3 cellular contexts compared by ENCODE assay signal in the genomic region with DNA sequence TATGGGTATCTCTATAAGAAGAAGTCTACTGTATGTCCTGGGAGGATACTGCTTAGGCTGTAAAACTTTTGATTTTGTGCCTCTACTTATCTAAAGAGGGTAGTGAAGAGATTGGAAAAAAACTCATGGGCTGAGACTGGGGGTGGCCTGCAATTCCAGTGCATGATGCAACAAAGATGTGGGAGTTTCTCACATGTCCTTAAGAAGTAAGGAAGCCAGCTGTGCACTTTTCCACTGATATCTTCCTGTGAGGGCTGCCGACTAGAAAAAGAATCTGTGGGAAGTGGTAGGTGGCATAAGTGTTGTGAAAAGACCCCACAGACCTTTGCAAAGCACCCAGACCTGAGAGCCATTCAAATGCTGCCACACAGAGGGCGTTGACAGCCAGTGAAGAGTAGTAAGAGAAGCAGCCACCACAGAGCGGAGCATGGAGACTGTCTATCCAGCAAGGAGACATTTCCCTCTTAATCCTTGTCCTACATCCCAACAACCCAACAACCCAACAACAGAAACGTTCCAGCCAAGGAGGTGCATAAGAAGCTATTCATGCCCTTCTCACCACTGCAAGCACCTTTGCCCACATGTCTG.
TF ChIP-seq lines count a peak whose summit lies in the region.

No MANE protein-coding gene starts in this region.

TF ChIP-seq in HCT116, 20 proteins besides CTCF, POLR2A, EP300 and RAD21:
- TF ChIP-seq, protein P1, sequence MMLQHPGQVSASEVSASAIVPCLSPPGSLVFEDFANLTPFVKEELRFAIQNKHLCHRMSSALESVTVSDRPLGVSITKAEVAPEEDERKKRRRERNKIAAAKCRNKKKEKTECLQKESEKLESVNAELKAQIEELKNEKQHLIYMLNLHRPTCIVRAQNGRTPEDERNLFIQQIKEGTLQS (IDR thresholded peaks at IDR 0.05): no peak
- no peak for TF ChIP-seq CBX3 (IDR thresholded peaks at IDR 0.05; ENCODE audit: low read depth)
- no peak for TF ChIP-seq FOSL1 (IDR thresholded peaks at IDR 0.05; ENCODE audit: low read depth)
- TF ChIP-seq, protein P2, sequence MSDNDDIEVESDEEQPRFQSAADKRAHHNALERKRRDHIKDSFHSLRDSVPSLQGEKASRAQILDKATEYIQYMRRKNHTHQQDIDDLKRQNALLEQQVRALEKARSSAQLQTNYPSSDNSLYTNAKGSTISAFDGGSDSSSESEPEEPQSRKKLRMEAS (IDR thresholded peaks at IDR 0.05): no peak
- no peak for TF ChIP-seq SP1 (IDR thresholded peaks at IDR 0.05; ENCODE audit: low read depth)
- no peak for TF ChIP-seq SIN3A (IDR thresholded peaks at IDR 0.05; ENCODE audit: low read depth)
- TF ChIP-seq CEBPB (IDR thresholded peaks at IDR 0.05; ENCODE audit: low read depth): no peak
- no peak for TF ChIP-seq ELF1 (IDR thresholded peaks at IDR 0.05; ENCODE audit: borderline replicate concordance, low read depth)
- TF ChIP-seq, protein P3, sequence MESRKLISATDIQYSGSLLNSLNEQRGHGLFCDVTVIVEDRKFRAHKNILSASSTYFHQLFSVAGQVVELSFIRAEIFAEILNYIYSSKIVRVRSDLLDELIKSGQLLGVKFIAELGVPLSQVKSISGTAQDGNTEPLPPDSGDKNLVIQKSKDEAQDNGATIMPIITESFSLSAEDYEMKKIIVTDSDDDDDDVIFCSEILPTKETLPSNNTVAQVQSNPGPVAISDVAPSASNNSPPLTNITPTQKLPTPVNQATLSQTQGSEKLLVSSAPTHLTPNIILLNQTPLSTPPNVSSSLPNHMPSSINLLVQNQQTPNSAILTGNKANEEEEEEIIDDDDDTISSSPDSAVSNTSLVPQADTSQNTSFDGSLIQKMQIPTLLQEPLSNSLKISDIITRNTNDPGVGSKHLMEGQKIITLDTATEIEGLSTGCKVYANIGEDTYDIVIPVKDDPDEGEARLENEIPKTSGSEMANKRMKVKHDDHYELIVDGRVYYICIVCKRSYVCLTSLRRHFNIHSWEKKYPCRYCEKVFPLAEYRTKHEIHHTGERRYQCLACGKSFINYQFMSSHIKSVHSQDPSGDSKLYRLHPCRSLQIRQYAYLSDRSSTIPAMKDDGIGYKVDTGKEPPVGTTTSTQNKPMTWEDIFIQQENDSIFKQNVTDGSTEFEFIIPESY (IDR thresholded peaks at IDR 0.05; ENCODE audit: extremely low read depth, insufficient replicate concordance, low read length): no peak
- TF ChIP-seq TCF7L2 (IDR thresholded peaks at IDR 0.05; ENCODE audit: borderline replicate concordance, extremely low read depth, insufficient read depth, insufficient read length): no peak

TF ChIP-seq in IMR-90, 13 proteins besides CTCF, POLR2A, EP300 and RAD21:
- TF ChIP-seq CEBPB (IDR thresholded peaks at IDR 0.05; ENCODE audit: low read depth, low read length) (no peak), SMC3 (IDR thresholded peaks at IDR 0.05; ENCODE audit: low read depth, low read length) (no peak), NFE2L2 (IDR thresholded peaks at IDR 0.05; ENCODE audit: low read depth, low read length) (no peak), MAFK (IDR thresholded peaks at IDR 0.05; ENCODE audit: low read depth, low read length) (no peak), RFX5 (IDR thresholded peaks at IDR 0.05; ENCODE audit: low read depth, low read length) (no peak), RCOR1 (IDR thresholded peaks at IDR 0.05; ENCODE audit: insufficient replicate concordance, low read length) (no peak), BHLHE40 (IDR thresholded peaks at IDR 0.05; ENCODE audit: low read depth, low read length) (no peak), FOS (IDR thresholded peaks at IDR 0.05; ENCODE audit: low read depth, low read length) (no peak)

TF ChIP-seq in H1, 55 proteins besides CTCF, POLR2A, EP300 and RAD21:
- no peak for TF ChIP-seq RFX5 (IDR thresholded peaks at IDR 0.05; ENCODE audit: borderline replicate concordance, low read depth, low read length)
- TF ChIP-seq POU5F1 (IDR thresholded peaks at IDR 0.05; ENCODE audit: low read depth, low read length): no peak
- TF ChIP-seq FOSL1 (IDR thresholded peaks at IDR 0.05; ENCODE audit: insufficient read depth, low read depth, low read length): no peak
- TF ChIP-seq TAF7 (optimal IDR thresholded peaks at IDR 0.05; ENCODE audit: borderline replicate concordance, low read depth, low read length): no peak
- TF ChIP-seq, protein P1 (IDR thresholded peaks at IDR 0.05; ENCODE audit: insufficient read depth, low read depth, low read length): no peak
- no peak for TF ChIP-seq HDAC2 (IDR thresholded peaks at IDR 0.05; ENCODE audit: borderline replicate concordance in 1 of 2, low read depth in 2 of 2, low read length in 2 of 2)
- no peak for TF ChIP-seq RNF2 (IDR thresholded peaks at IDR 0.05; ENCODE audit: borderline replicate concordance, low read depth, low read length, missing control alignments, poor library complexity, severe bottlenecking)
- no peak for TF ChIP-seq ASH2L (IDR thresholded peaks at IDR 0.05; ENCODE audit: low read length)
- TF ChIP-seq SRF (IDR thresholded peaks at IDR 0.05; ENCODE audit: low read depth, low read length): no peak
- TF ChIP-seq, protein P4, sequence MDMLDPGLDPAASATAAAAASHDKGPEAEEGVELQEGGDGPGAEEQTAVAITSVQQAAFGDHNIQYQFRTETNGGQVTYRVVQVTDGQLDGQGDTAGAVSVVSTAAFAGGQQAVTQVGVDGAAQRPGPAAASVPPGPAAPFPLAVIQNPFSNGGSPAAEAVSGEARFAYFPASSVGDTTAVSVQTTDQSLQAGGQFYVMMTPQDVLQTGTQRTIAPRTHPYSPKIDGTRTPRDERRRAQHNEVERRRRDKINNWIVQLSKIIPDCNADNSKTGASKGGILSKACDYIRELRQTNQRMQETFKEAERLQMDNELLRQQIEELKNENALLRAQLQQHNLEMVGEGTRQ (IDR thresholded peaks at IDR 0.05; ENCODE audit: low read length): no peak
- TF ChIP-seq YY1 (IDR thresholded peaks at IDR 0.05; ENCODE audit: low read depth, low read length): no peak
- no peak for TF ChIP-seq KDM5A (IDR thresholded peaks at IDR 0.05; ENCODE audit: low read length)
- TF ChIP-seq NRF1 (IDR thresholded peaks at IDR 0.05; ENCODE audit: low read depth, low read length): no peak
- no peak for TF ChIP-seq TBP (IDR thresholded peaks at IDR 0.05; ENCODE audit: low read depth, low read length)
- no peak for TF ChIP-seq CHD2 (IDR thresholded peaks at IDR 0.05; ENCODE audit: low read length)
- TF ChIP-seq, protein P5, sequence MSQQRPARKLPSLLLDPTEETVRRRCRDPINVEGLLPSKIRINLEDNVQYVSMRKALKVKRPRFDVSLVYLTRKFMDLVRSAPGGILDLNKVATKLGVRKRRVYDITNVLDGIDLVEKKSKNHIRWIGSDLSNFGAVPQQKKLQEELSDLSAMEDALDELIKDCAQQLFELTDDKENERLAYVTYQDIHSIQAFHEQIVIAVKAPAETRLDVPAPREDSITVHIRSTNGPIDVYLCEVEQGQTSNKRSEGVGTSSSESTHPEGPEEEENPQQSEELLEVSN (IDR thresholded peaks at IDR 0.05): no peak
